8 cellular contexts compared by ENCODE assay signal in genomic region chr1:37995773-37996379, GRCh38. TPM values are rescaled to one million over a fixed set of nuclear protein-coding genes. Genes with fewer than 3 reads are reported as not detected.
DNase-seq lines count a peak whose midpoint lies in the region; ATAC-seq lines count a peak whose summit lies in the region.

No MANE protein-coding gene starts in this region.

- peak; percentile 62 for ATAC-seq in HG02678 (IDR thresholded peaks at IDR 0.05; ENCODE audit: unreplicated experiment)
- ATAC-seq in left cardiac atrium: peak; percentile 61 to 76

- H3K9me3 Mint-ChIP-seq in activated naive CD8-positive, alpha-beta T cell treated with anti-CD3 and anti-CD28 coated beads for 36 hours: no peaks in the 10 kb centered on the region

- peaks cover 20% of the 10 kb centered on the region for H3K36me3 Mint-ChIP-seq in activated naive CD8-positive, alpha-beta T cell treated with anti-CD3 and anti-CD28 coated beads for 36 hours

- no peaks in the 10 kb centered on the region for H3K27me3 ChIP-seq in rectal smooth muscle tissue (ENCODE audit: control insufficient read depth, insufficient read depth, low read length)

- H3K4me3 ChIP-seq in rectal smooth muscle tissue (ENCODE audit: low read length): peak overlapping the region; percentile 71

- DNase-seq in AG08395 (ENCODE audit: low spot score): peak; percentile 86
- peak; percentile 57 for DNase-seq in activated naive CD8-positive, alpha-beta T cell treated with anti-CD3 and anti-CD28 coated beads for 36 hours
- peak; percentile 91 for DNase-seq in left cardiac atrium
- no peak for DNase-seq in NCI-H1092 treated with DMSO at 0.1 percent for 48 hours (lab: John Stamatoyannopoulos, UW)
- DNase-seq in activated gamma-delta T cell (lab: John Stamatoyannopoulos, UW): no peak
- no peak for DNase-seq in HK-2 (ENCODE audit: unreplicated experiment)

- peaks cover 35% of the 10 kb centered on the region for H3K4me1 Mint-ChIP-seq in activated naive CD8-positive, alpha-beta T cell treated with anti-CD3 and anti-CD28 coated beads for 36 hours

- peaks cover 37% of the 10 kb centered on the region for H3K4me1 ChIP-seq in rectal smooth muscle tissue (ENCODE audit: control insufficient read depth, insufficient read depth, low read length)

- peak overlapping the region; percentile 98 for H3K27ac ChIP-seq in rectal smooth muscle tissue (ENCODE audit: low read depth, low read length)

- H3K27ac Mint-ChIP-seq in activated naive CD8-positive, alpha-beta T cell treated with anti-CD3 and anti-CD28 coated beads for 36 hours: peak overlapping the region; percentile 84

- peak overlapping the region; percentile 46 for H3K9ac ChIP-seq in rectal smooth muscle tissue (ENCODE audit: low read length)

- H3K36me3 ChIP-seq in rectal smooth muscle tissue (ENCODE audit: control insufficient read depth, insufficient read depth, low read length): peaks cover 3% of the 10 kb centered on the region

- intact Hi-C loops in left cardiac atrium (cut with DNase I): loop anchor here in 1 of 2 donors (10.0 kb wide), 1 partner anchor 839 kb away; no protein-coding TSS in a partner anchor

- no peaks in the 10 kb centered on the region for H3K27me3 Mint-ChIP-seq in activated naive CD8-positive, alpha-beta T cell treated with anti-CD3 and anti-CD28 coated beads for 36 hours

- H3K4me3 Mint-ChIP-seq in activated naive CD8-positive, alpha-beta T cell treated with anti-CD3 and anti-CD28 coated beads for 36 hours: peak overlapping the region; percentile 72

RNA-seq across cellular contexts. Expression of gene SF3A3, which starts 6.1 kb away (rescaled TPM):
- total RNA-seq in activated naive CD8-positive, alpha-beta T cell treated with anti-CD3 and anti-CD28 coated beads for 36 hours: 100 to 1,000 TPM; 121 to 125 TPM
- 10 to 100 TPM; 27.7 to 36.1 TPM for total RNA-seq in left cardiac atrium

RNA-seq across cellular contexts. Expression of gene FHL3, which starts 9.4 kb away (rescaled TPM):
- 10 to 100 TPM; 26.5 to 27.7 TPM for total RNA-seq in activated naive CD8-positive, alpha-beta T cell treated with anti-CD3 and anti-CD28 coated beads for 36 hours
- 10 to 100 TPM in 1 of 2 donors, 1 to 10 TPM in 1; 9.9 to 18.6 TPM for total RNA-seq in left cardiac atrium

RNA-seq across cellular contexts. Expression of gene UTP11, which starts 16.7 kb away (rescaled TPM):
- 10 to 100 TPM; 83.5 to 89.2 TPM for total RNA-seq in activated naive CD8-positive, alpha-beta T cell treated with anti-CD3 and anti-CD28 coated beads for 36 hours
- total RNA-seq in left cardiac atrium: 10 to 100 TPM; 24.7 to 37.8 TPM

RNA-seq across cellular contexts. Expression of gene INPP5B, which starts 49.0 kb away (rescaled TPM):
- total RNA-seq in activated naive CD8-positive, alpha-beta T cell treated with anti-CD3 and anti-CD28 coated beads for 36 hours: 10 to 100 TPM; 26.6 to 27.7 TPM
- 10 to 100 TPM; 13.4 to 19.7 TPM for total RNA-seq in left cardiac atrium

RNA-seq across cellular contexts. Expression of gene POU3F1, which starts 50.7 kb away (rescaled TPM):
- under 1 TPM in 1 of 2 experiments, not detected in 1; 0.10 TPM for total RNA-seq in activated naive CD8-positive, alpha-beta T cell treated with anti-CD3 and anti-CD28 coated beads for 36 hours
- under 1 TPM in 1 of 2 donors, not detected in 1; 0.09 TPM for total RNA-seq in left cardiac atrium

Comparison
In these comparisons a context has a peak if more than half of its experiments do, and no peak if none do; other contexts are left out.
1. DNase-seq: peak in AG08395 (single experiment), activated naive CD8-positive, alpha-beta T cell treated with anti-CD3 and anti-CD28 coated beads for 36 hours (single experiment) and left cardiac atrium (single experiment); none in NCI-H1092 treated with DMSO at 0.1 percent for 48 hours (single experiment), activated gamma-delta T cell (single experiment) and HK-2 (single experiment).